In the genomic region with DNA sequence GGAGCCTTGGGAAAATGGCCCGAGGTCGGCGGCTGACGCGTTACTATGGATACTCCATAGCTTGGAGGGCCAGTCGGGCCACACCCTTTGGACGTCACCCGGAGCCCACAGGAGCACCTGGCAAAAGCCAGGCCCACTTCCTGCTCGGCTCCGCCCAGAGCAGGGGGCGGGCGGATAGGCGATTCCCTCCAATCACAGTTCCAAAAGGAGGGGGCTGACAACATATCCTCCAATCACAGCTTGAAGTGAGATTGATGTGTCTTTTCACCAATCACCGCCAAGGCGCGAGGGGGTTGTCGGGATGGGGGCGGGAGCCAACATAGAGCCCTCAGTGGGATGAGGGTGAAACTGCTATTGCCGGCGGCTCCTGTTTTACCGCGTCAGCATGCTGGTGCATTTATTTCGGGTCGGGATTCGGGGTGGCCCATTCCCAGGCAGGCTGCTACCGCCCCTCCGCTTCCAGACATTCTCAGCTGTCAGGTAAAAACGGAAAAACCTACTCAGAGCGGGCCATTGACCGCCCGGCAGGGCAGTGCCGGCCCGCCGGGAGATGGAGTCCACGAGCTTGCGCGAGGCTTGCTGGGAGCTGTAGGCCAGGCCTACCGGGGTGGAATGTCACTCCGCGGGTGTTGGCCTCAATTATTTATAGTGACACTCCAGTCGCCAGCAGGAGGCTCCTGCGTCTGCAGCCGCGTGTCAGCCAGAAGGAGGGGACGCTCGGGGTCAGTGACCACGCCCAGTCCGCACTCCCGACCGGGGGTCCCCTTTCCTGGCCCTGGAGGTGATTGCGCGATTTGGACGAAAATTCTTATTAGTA, we compare ENCODE assay signal across 8 cellular contexts. TPM values are rescaled to one million over a fixed set of nuclear protein-coding genes. Genes with fewer than 3 reads are reported as not detected.
DNase-seq lines count a peak whose midpoint lies in the region; ATAC-seq, FAIRE-seq and TF ChIP-seq lines count a peak whose summit lies in the region.

Gene ABCB8, plus strand, starts transcription at position 320 of the 817 bp plus-strand sequence. Its CDS starts 66 bp downstream, at position 386.

- H3K27me3 ChIP-seq in endothelial cell of umbilical vein (ENCODE audit: control insufficient read depth in 2 of 2, insufficient read depth in 2 of 2, low read length in 2 of 2), result no peaks in the 10 kb centered on the region

- peaks cover 15 to 18% (median 16%) of the 10 kb centered on the region in 3 donors for H3K4me1 Mint-ChIP-seq in IgD-negative memory B cell

- H4K20me1 ChIP-seq in endothelial cell of umbilical vein (replicated peaks; ENCODE audit: control insufficient read depth, extremely low read depth, insufficient read depth, low read length), result no peaks in the 10 kb centered on the region

- H3K9me3 ChIP-seq in endothelial cell of umbilical vein (replicated peaks; ENCODE audit: control insufficient read depth, insufficient read depth, low read length), result no peaks in the 10 kb centered on the region

- FAIRE-seq in endothelial cell of umbilical vein (lab: Jason Lieb, UNC), result peak; percentile 100

- peaks cover 13% of the 10 kb centered on the region for H3K4me1 ChIP-seq in endothelial cell of umbilical vein (ENCODE audit: control insufficient read depth, extremely low read depth, insufficient read depth, low read length)

- CTCF ChIA-PET in endothelial cell of umbilical vein (lab: Charles Lee), result interaction anchor here (0.6 to 2.1 kb wide), 17 partner anchors 9 to 206 kb away, joined by 3 to 24 read pairs (median 5); partner anchors contain the start of gene CDK5

- peak within 1 kb of the TSS; percentile 97 to 100 (median 99) for H3K27ac Mint-ChIP-seq in IgD-negative memory B cell

- H3K9me3 Mint-ChIP-seq in IgD-negative memory B cell, result no peaks in the 10 kb centered on the region

- H3K36me3 Mint-ChIP-seq in IgD-negative memory B cell, result peaks cover 10% of the 10 kb centered on the region

- H3K4me3 Mint-ChIP-seq in IgD-negative memory B cell, result peak within 1 kb of the TSS; percentile 88 to 99 (median 96)

- H3K4me3 ChIP-seq in endothelial cell of umbilical vein (replicated peaks in 1 of 3; ENCODE audit: insufficient read depth in 1 of 3, low read depth in 1 of 3, low read length in 3 of 3), result peak within 1 kb of the TSS; percentile 66 to 88 (median 83)

- DNase-seq in DMS153 treated with DMSO at 0.1 percent for 48 hours (lab: John Stamatoyannopoulos, UW; ENCODE audit: unreplicated experiment) (peak; percentile 94), OCI-M1 (lab: John Stamatoyannopoulos, UW) (peak; percentile 98), activated T-cell treated with anti-CD3 and anti-CD28 coated beads for 24 hours (ENCODE audit: low read depth) (peak; percentile 98), endothelial cell of umbilical vein (ENCODE audit: low read depth, low spot score) (peak; percentile 99), middle frontal gyrus (ENCODE audit: extremely low spot score, low spot score) (peak; percentile 93)
- DNase-seq in stimulated activated CD8-positive, alpha-beta memory T cell treated with anti-CD3 and anti-CD28 coated beads, Interleukin-2, amount 100 ng/mL, for 48 hours (ENCODE audit: low read depth in 2 of 2), result peak; percentile 88 to 95

- peaks cover 0 to 2% of the 10 kb centered on the region in 2 experiments for H3K36me3 ChIP-seq in endothelial cell of umbilical vein (ENCODE audit: control insufficient read depth in 2 of 2, extremely low read depth in 1 of 2, insufficient read depth in 2 of 2, low read length in 2 of 2)

- POLR2A ChIA-PET in endothelial cell of umbilical vein (lab: Charles Lee), result interaction anchor here (1.0 kb wide), 1 partner anchor 10 kb away, joined by 5 read pairs; no protein-coding TSS in a partner anchor

- no peaks in the 10 kb centered on the region for H3K9me1 ChIP-seq in endothelial cell of umbilical vein (replicated peaks; ENCODE audit: control insufficient read depth, extremely low read depth, insufficient read depth, low read length)

- dilution Hi-C loops in endothelial cell of umbilical vein (cut with MboI; ENCODE audit: extremely low pct_ligation_motif_present, low sequenced_read_pairs), result no loop called here

- TF ChIP-seq POLR2A in endothelial cell of umbilical vein (IDR thresholded peaks at IDR 0.05; ENCODE audit: low read depth, low read length), result peak; percentile 73

- H2AFZ ChIP-seq in endothelial cell of umbilical vein (ENCODE audit: low read depth, low read length), result peak within 1 kb of the TSS; percentile 92

- peak within 1 kb of the TSS; percentile 57 for H3K27ac ChIP-seq in endothelial cell of umbilical vein (ENCODE audit: insufficient read depth, low read depth, low read length)

- H3K9ac ChIP-seq in endothelial cell of umbilical vein (replicated peaks; ENCODE audit: extremely low read depth, insufficient read depth, low read length), result peak within 1 kb of the TSS; percentile 67

- H3K4me2 ChIP-seq in endothelial cell of umbilical vein (ENCODE audit: insufficient read depth, low read length), result peak within 1 kb of the TSS; percentile 32

- TSS peak; percentile 69 for BruUV-seq in endothelial cell of umbilical vein (replicated peaks; lab: Mats Ljungman, UMichigan)

- peaks cover 2% of the 10 kb centered on the region for H3K27me3 Mint-ChIP-seq in IgD-negative memory B cell

- TF ChIP-seq CTCF in endothelial cell of umbilical vein (IDR thresholded peaks at IDR 0.05; ENCODE audit: extremely low read depth in 1 of 2, insufficient read depth in 1 of 2, low read depth in 1 of 2, low read length in 2 of 2), result peak; percentile 32 to 49

- intact Hi-C loops in endothelial cell of umbilical vein (cut with micrococcal nuclease), result loop anchor here (1.0 kb wide), 7 partner anchors 11 to 144 kb away; partner anchors contain the start of gene FASTK

- ATAC-seq in GM21529 (IDR thresholded peaks at IDR 0.05; ENCODE audit: unreplicated experiment), result peak; percentile 96

- H3K79me2 ChIP-seq in endothelial cell of umbilical vein (ENCODE audit: control insufficient read depth, insufficient read depth, low read length), result no peaks in the 10 kb centered on the region

TF ChIP-seq in endothelial cell of umbilical vein, 7 proteins besides CTCF, POLR2A, EP300 and RAD21:
- no peak for TF ChIP-seq JUN (IDR thresholded peaks at IDR 0.05; ENCODE audit: borderline replicate concordance, insufficient read depth, insufficient read length, low read depth)
- peak; percentile 53 for TF ChIP-seq POLR2AphosphoS5 (IDR thresholded peaks at IDR 0.05; ENCODE audit: insufficient read depth, low read depth, low read length)

RNA-seq across cellular contexts. Expression of gene ABCB8, which starts in this region (rescaled TPM):
- polyA plus RNA-seq in IgD-negative memory B cell (21.6 TPM), endothelial cell of umbilical vein (38.0 and 43.2 TPM in 2 replicates)
- total RNA-seq in endothelial cell of umbilical vein, result 46.3 and 48.5 TPM in 2 replicates
- 17.0 and 24.0 TPM in 2 replicates for polyA plus RNA-seq in endothelial cell of umbilical vein (2011; cell fraction: cytosol; rRNA removed)
- polyA plus RNA-seq in endothelial cell of umbilical vein (2011; cell fraction: nucleus; rRNA removed), result 72.9 and 73.6 TPM in 2 replicates
- polyA plus RNA-seq in endothelial cell of umbilical vein (2012), result 25.7 and 27.7 TPM in 2 replicates
- 31.4 and 40.4 TPM in 2 replicates for polyA minus RNA-seq in endothelial cell of umbilical vein
- polyA minus RNA-seq in endothelial cell of umbilical vein (2011; cell fraction: cytosol; rRNA and poly(A)+ RNA removed), result 24.2 TPM
- 27.7 and 42.7 TPM in 2 replicates for polyA minus RNA-seq in endothelial cell of umbilical vein (2011; cell fraction: nucleus; rRNA and poly(A)+ RNA removed)

Comparison
In these comparisons a context has a peak if more than half of its experiments do, and no peak if none do; other contexts are left out.
1. Peak in every context shown above with its lines: DNase-seq, ATAC-seq, H3K4me3 ChIP-seq and H3K27ac ChIP-seq.